ENCODE assay signal across 8 cellular contexts in the genomic region with DNA sequence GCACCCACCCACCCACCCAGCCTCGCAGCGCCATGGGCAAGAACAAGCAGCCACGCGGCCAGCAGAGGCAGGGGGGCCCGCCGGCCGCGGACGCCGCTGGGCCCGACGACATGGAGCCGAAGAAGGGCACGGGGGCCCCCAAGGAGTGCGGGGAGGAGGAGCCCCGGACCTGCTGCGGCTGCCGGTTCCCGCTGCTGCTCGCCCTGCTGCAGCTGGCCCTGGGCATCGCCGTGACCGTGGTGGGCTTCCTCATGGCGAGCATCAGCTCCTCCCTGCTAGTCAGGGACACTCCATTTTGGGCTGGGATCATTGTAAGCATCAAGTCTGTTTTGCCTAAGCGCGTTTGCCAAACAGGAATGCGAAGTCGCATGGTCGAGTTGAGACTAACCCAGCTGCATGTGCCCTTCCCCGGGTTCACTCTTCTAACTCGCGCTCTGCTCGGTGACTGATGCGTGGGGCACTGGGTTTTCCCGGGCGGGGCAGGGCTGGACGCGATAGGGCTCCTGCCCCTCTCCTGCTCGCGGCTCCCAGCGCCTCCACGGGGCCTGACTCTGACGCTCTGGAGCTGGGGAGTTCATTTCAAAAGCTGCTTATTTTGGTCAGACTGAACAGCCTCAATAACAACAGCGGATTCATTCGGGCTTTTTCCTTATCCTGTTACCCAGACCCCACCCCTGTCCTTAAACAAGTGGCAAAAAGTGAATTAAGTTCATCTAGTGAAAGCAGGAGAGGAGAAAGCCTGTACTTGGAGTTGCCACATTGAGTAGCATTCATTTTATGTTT. TPM values are rescaled to one million over a fixed set of nuclear protein-coding genes. Genes with fewer than 3 reads are reported as not detected.
DNase-seq lines count a peak whose midpoint lies in the region; ATAC-seq, FAIRE-seq and TF ChIP-seq lines count a peak whose summit lies in the region.

No MANE protein-coding gene starts in this region.

- TF ChIP-seq CTCF in CD14-positive monocyte (IDR thresholded peaks at IDR 0.05) = no peak
- TF ChIP-seq CTCF in kidney (IDR thresholded peaks at IDR 0.05; ENCODE audit: borderline replicate concordance, extremely low read depth, insufficient read depth) = no peak

- intact Hi-C loops in CD14-positive monocyte (cut with micrococcal nuclease) (no loop called here), kidney (cut with DNase I) (no loop called here)

- peaks cover 3 to 7% of the 10 kb centered on the region in 2 donors for H3K4me1 ChIP-seq in kidney (ENCODE audit: control insufficient read depth in 1 of 2, insufficient read depth in 1 of 2, low read depth in 1 of 2, low read length in 2 of 2)
- peaks cover 32% of the 10 kb centered on the region for H3K4me1 ChIP-seq in skeletal muscle satellite cell (ENCODE audit: control insufficient read depth, insufficient read depth, low read length)

- peak overlapping the region; percentile 95 for H3K4me2 ChIP-seq in skeletal muscle satellite cell (ENCODE audit: low read length)

- H3K27ac Mint-ChIP-seq in CD14-positive monocyte = peak overlapping the region in 1 of 7 donors; percentile 31

- peak overlapping the region; percentile 80 to 81 for H3K27ac ChIP-seq in kidney (ENCODE audit: low read depth in 2 of 2, low read length in 2 of 2)

- peaks cover 27 to 31% (median 28%) of the 10 kb centered on the region in 3 donors for H3K27me3 Mint-ChIP-seq in CD14-positive monocyte (ENCODE audit: low read depth in 3 of 3)

- H3K36me3 ChIP-seq in kidney (ENCODE audit: control insufficient read depth in 1 of 2, insufficient read depth in 2 of 2, low read length in 2 of 2) (no peaks in the 10 kb centered on the region), skeletal muscle satellite cell (ENCODE audit: insufficient read depth, low read length) (no peaks in the 10 kb centered on the region)

- H3K36me3 Mint-ChIP-seq in CD14-positive monocyte = peaks cover 0 to 2% of the 10 kb centered on the region in 2 donors

- H3K27me3 ChIP-seq in skeletal muscle satellite cell (ENCODE audit: control insufficient read depth, insufficient read depth, low read length) = no peaks in the 10 kb centered on the region

- H3K4me1 Mint-ChIP-seq in CD14-positive monocyte = peaks cover 11% of the 10 kb centered on the region

- H3K9ac ChIP-seq in kidney (ENCODE audit: low read length in 2 of 2) (peak overlapping the region; percentile 70), skeletal muscle satellite cell (ENCODE audit: low read depth, low read length) (peak overlapping the region; percentile 84)

- peaks cover 0 to 5% (median 0%) of the 10 kb centered on the region in 7 donors for H3K9me3 Mint-ChIP-seq in CD14-positive monocyte

- peak overlapping the region; percentile 84 to 96 for H3K4me3 Mint-ChIP-seq in CD14-positive monocyte

- H3K4me3 ChIP-seq in kidney (ENCODE audit: low read length in 2 of 2) (peak overlapping the region; percentile 80 to 94), skeletal muscle satellite cell (ENCODE audit: low read length) (peak overlapping the region; percentile 76)

- H3K9me3 ChIP-seq in kidney (ENCODE audit: control insufficient read depth in 1 of 2, low read length in 2 of 2) (no peaks in the 10 kb centered on the region), skeletal muscle satellite cell (replicated peaks; ENCODE audit: low read length) (no peaks in the 10 kb centered on the region)

- ATAC-seq in GM19455 (IDR thresholded peaks at IDR 0.05; ENCODE audit: unreplicated experiment) = peak; percentile 74
- ATAC-seq in HG03045 (IDR thresholded peaks at IDR 0.05; ENCODE audit: unreplicated experiment) = no peak

- no peak for FAIRE-seq in kidney (lab: Jason Lieb, UNC)

- DNase-seq in CD14-positive monocyte (ENCODE audit: low spot score) = no peak
- peak; percentile 11 for DNase-seq in NCI-H460 (ENCODE audit: extremely low read depth, low read depth)
- DNase-seq in cerebellum (ENCODE audit: low spot score) = peak; percentile 58
- DNase-seq in kidney = peak; percentile 85
- DNase-seq in SIG-M5 (lab: John Stamatoyannopoulos, UW) = no peak

RNA-seq across cellular contexts. Expression of gene SSPN, which starts 0.5 kb away (rescaled TPM):
- polyA plus RNA-seq in CD14-positive monocyte = under 1 TPM in 1 of 2 donors, not detected in 1; 0.15 TPM
- 0.55 and 0.62 TPM in 2 replicates for total RNA-seq in NCI-H460 (2014; rRNA removed; shearing (Covaris generic))
- 0.01 and 0.39 TPM in 2 replicates for polyA plus RNA-seq in NCI-H460 (2014; cell fraction: nucleus; rRNA removed)
- total RNA-seq in cerebellum = 7.3 TPM
- 17.8 TPM for total RNA-seq in kidney
- 3.2 TPM for polyA plus RNA-seq in kidney (ENCODE audit: insufficient read depth, low read depth, low replicate concordance)
- total RNA-seq in skeletal muscle satellite cell (2012; rRNA removed) = 1.0 and 5.2 TPM in 2 replicates

Comparison
In these comparisons a context has a peak if more than half of its experiments do, and no peak if none do; other contexts are left out.
1. DNase-seq: peak in NCI-H460 (single experiment), cerebellum (single experiment) and kidney (single experiment); none in CD14-positive monocyte (single experiment) and SIG-M5 (single experiment).